ENCODE assay signal across 1 cellular context in the genomic region with DNA sequence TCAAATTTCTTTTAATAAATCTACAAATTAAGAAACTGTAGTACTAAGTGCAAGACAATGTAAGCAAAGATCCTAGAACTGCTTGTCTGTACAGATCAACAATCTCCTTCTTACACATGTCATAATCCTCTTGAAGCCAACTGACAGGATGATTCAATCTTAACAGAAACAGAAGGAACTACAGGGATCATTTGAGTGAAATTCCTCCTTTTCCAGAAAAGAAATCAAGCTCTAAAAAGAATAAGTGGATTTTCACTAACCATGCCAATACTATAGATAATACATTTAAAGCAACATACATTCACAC.
TF ChIP-seq lines count a peak whose summit lies in the region.

No MANE protein-coding gene starts in this region.

TF ChIP-seq in K562, 482 proteins besides CTCF, POLR2A, EP300 and RAD21 (continued from another document):
- TF ChIP-seq PREB (CRISPR knock-in tag; IDR thresholded peaks at IDR 0.05) (no peak), RFX5 (IDR thresholded peaks at IDR 0.05; ENCODE audit: low read depth, low read length) (no peak), RNF219 (CRISPR knock-in tag; IDR thresholded peaks at IDR 0.05) (no peak), YY1 (IDR thresholded peaks at IDR 0.05; ENCODE audit: borderline replicate concordance in 1 of 3, control insufficient read depth in 1 of 3, extremely low read depth in 1 of 3, insufficient read depth in 3 of 3, insufficient read length in 1 of 3, insufficient replicate concordance in 2 of 3, low read depth in 1 of 3, low read length in 2 of 3) (no peak)
